ENCODE assay signal across 8 cellular contexts in genomic region chr3:11601446-11602241, GRCh38. TPM values are rescaled to one million over a fixed set of nuclear protein-coding genes. Genes with fewer than 3 reads are reported as not detected.
DNase-seq lines count a peak whose midpoint lies in the region; ATAC-seq and TF ChIP-seq lines count a peak whose summit lies in the region.

No MANE protein-coding gene starts in this region.

- WGBS in suprapubic skin, result 44% methylated on average over 21 of the region's 21 CpGs

- CTCF ChIA-PET in A673 (lab: Charles Lee), result no interaction called here

- H3K9me3 ChIP-seq in A673 (ENCODE audit: low read depth, low read length, poor library complexity, severe bottlenecking) (no peaks in the 10 kb centered on the region), suprapubic skin (no peaks in the 10 kb centered on the region)

- H3K4me1 ChIP-seq in A673 (ENCODE audit: insufficient read depth, low read length, poor library complexity, severe bottlenecking), result peaks cover 46% of the 10 kb centered on the region
- peaks cover 51% of the 10 kb centered on the region for H3K4me1 ChIP-seq in suprapubic skin

- POLR2A ChIA-PET in A673 (lab: Charles Lee; ENCODE audit: low non-redundant PET), result interaction anchor here (0.7 kb wide), 1 partner anchor 419 kb away, joined by 10 read pairs; no protein-coding TSS in a partner anchor

- no TSS peak for BruUV-seq in A673 (replicated peaks; lab: Mats Ljungman, UMichigan)

- DNase-seq in A673 (ENCODE audit: low spot score) (no peak), inferior parietal cortex (ENCODE audit: extremely low spot score) (peak; percentile 11), suprapubic skin (ENCODE audit: low spot score in 2 of 2) (peak in 1 of 2 donors; percentile 85), NCI-H1694 (lab: John Stamatoyannopoulos, UW) (no peak), NCI-H1436 (lab: John Stamatoyannopoulos, UW) (no peak)
- DNase-seq in activated CD8-positive, alpha-beta memory T cell treated with anti-CD3 and anti-CD28 coated beads, Interleukin-2, amount 50 U/mL, for 48 hours, result peak; percentile 76

- no peak overlapping the region for H3K4me3 ChIP-seq in A673 (ENCODE audit: low read depth, low read length, poor library complexity, severe bottlenecking)
- H3K4me3 ChIP-seq in suprapubic skin, result no peak overlapping the region

- intact Hi-C loops in A673 (cut with micrococcal nuclease; ENCODE audit: unreplicated experiment), result no loop called here

- H3K36me3 ChIP-seq in A673 (ENCODE audit: insufficient read depth, low read length, poor library complexity, severe bottlenecking) (peaks cover 12% of the 10 kb centered on the region), suprapubic skin (no peaks in the 10 kb centered on the region)

- no peak for TF ChIP-seq EP300 in suprapubic skin (IDR thresholded peaks at IDR 0.05)

- TF ChIP-seq POLR2A in GM19099 (IDR thresholded peaks at IDR 0.05; ENCODE audit: extremely low read depth, insufficient read length, low read depth) (peak; percentile 36), suprapubic skin (IDR thresholded peaks at IDR 0.05) (no peak)

- peak; percentile 92 for ATAC-seq in HG03108 (IDR thresholded peaks at IDR 0.05; ENCODE audit: unreplicated experiment)

- H3K27me3 ChIP-seq in A673 (replicated peaks; ENCODE audit: insufficient read depth, low read depth, low read length, poor library complexity), result no peaks in the 10 kb centered on the region
- no peaks in the 10 kb centered on the region for H3K27me3 ChIP-seq in suprapubic skin

- peak overlapping the region; percentile 20 for H3K27ac ChIP-seq in A673 (ENCODE audit: low read depth, low read length, poor library complexity, severe bottlenecking)
- H3K27ac ChIP-seq in suprapubic skin, result peak overlapping the region; percentile 82

- no peak for TF ChIP-seq CTCF in A673 (conservative IDR thresholded peaks at IDR 0.05; ENCODE audit: low read depth, low read length)
- no peak for TF ChIP-seq CTCF in suprapubic skin (IDR thresholded peaks at IDR 0.05)

RNA-seq across cellular contexts. Expression of gene VGLL4, which starts 42.1 kb away (rescaled TPM):
- total RNA-seq in A673 (2021), result 41.2 and 41.4 TPM in 2 replicates
- total RNA-seq in suprapubic skin, result 10 to 100 TPM; 66.8 to 86.5 (median 75.9) TPM

Comparison
In these comparisons a context has a peak if more than half of its experiments do, and no peak if none do; other contexts are left out.
1. DNase-seq: peak in activated CD8-positive, alpha-beta memory T cell treated with anti-CD3 and anti-CD28 coated beads, Interleukin-2, amount 50 U/mL, for 48 hours (single experiment) and inferior parietal cortex (single experiment); none in A673 (single experiment), NCI-H1694 (single experiment) and NCI-H1436 (single experiment).